In the genomic region with DNA sequence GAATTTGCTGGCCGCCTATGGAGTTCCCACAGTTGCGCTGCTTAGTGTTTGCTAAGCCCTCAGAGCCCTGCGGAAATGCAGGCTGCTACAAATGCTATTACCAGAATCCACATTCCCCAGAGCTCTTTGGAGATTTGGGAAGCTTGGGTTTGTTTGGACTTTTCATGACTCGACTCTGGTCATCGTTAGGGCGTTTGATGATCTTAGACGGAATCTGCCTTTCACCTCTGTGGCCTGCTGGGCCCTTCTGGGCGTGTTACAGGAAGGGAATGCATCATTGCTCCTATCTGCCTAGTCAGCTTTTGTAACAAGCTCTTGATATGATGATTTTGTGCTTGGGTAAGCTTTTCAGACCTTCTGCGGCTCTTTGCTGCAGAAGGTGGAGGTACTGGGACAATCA, we compare ENCODE assay signal across 21 cellular contexts. TPM values are rescaled to one million over a fixed set of nuclear protein-coding genes. Genes with fewer than 3 reads are reported as not detected.
DNase-seq lines count a peak whose midpoint lies in the region; ATAC-seq and TF ChIP-seq lines count a peak whose summit lies in the region.
"Had no signal": no experiment of that assay in that cellular context is flagged by ENCODE, and none has a peak within 500 bp of the region (broad histone marks: within the 10 kb centered on the region; RNA-seq: fewer than 3 reads in every experiment).

No MANE protein-coding gene starts in this region.

- H3K4me3 ChIP-seq in HUES48 (ENCODE audit: low read depth, low read length) (no peak overlapping the region), brain microvascular endothelial cell (ENCODE audit: low read depth, low read length) (no peak overlapping the region), body of pancreas (no peak overlapping the region)
- H3K4me3 ChIP-seq: stomach, vagina had no signal

- intact Hi-C loops in body of pancreas (cut with DNase I), result no loop called here

- H3K36me3 ChIP-seq in HUES48 (ENCODE audit: control insufficient read depth, insufficient read depth, low read length) (no peaks in the 10 kb centered on the region), brain microvascular endothelial cell (replicated peaks) (no peaks in the 10 kb centered on the region), body of pancreas (replicated peaks in 1 of 2; ENCODE audit: insufficient read depth in 1 of 2, low read depth in 2 of 2) (no peaks in the 10 kb centered on the region)
- H3K36me3 ChIP-seq: BE2C, stomach, vagina had no signal

- H3K9ac ChIP-seq in HUES48 (ENCODE audit: low read depth, low read length), result no peak overlapping the region

- in situ Hi-C loops in brain microvascular endothelial cell (cut with HindIII; ENCODE audit: low pct_ligation_motif_present, low sequenced_read_pairs), result no loop called here

- DNase-seq in brain microvascular endothelial cell (peak; percentile 22), islet precursor cell (peak; percentile 78), smooth muscle cell of the brain vasculature (ENCODE audit: low read depth, low spot score) (peak; percentile 52), NCI-H526 treated with DMSO at 0.1 percent for 48 hours (lab: John Stamatoyannopoulos, UW) (no peak), body of pancreas (no peak), OCI-M1 (lab: John Stamatoyannopoulos, UW) (no peak)
- DNase-seq: activated CD4-positive, alpha-beta T cell treated with anti-CD3 and anti-CD28 coated beads, Interleukin-2, amount 10 ng/mL, durations not matched to agents 7 days and 5 days; activated CD8-positive, alpha-beta memory T cell treated with anti-CD3 and anti-CD28 coated beads, Interleukin-2, amount 50 U/mL, for 48 hours; activated gamma-delta T cell treated with Interleukin-2 at 50 U/mL for 16 hours; BE2C; central memory CD4-positive, alpha-beta T cell; DMS 273 treated with DMSO at 0.1 percent for 48 hours; NCI-H1694 treated with DMSO at 0.1 percent for 48 hours; NK-92 treated with Interleukin-12 subunit alpha and Interleukin-12 subunit beta, amount 100 ng/mL, for 24 hours; occipital lobe; right cardiac atrium; stimulated activated CD4-positive, alpha-beta T cell treated with anti-CD3 and anti-CD28 coated beads, Interleukin-2, amount 100 ng/mL, for 48 hours; stomach had no signal

- H3K9me3 ChIP-seq in HUES48 (ENCODE audit: control insufficient read depth, insufficient read depth, low read length) (no peaks in the 10 kb centered on the region), body of pancreas (no peaks in the 10 kb centered on the region)
- H3K9me3 ChIP-seq: BE2C, stomach, vagina had no signal

- H3K27me3 ChIP-seq in HUES48 (ENCODE audit: control insufficient read depth, insufficient read depth, low read length) (no peaks in the 10 kb centered on the region), brain microvascular endothelial cell (replicated peaks) (peaks cover 6% of the 10 kb centered on the region), body of pancreas (no peaks in the 10 kb centered on the region)
- H3K27me3 ChIP-seq: vagina had no signal

- TF ChIP-seq CTCF in brain microvascular endothelial cell (IDR thresholded peaks at IDR 0.05; ENCODE audit: low read depth, low read length, missing control alignments) (no peak), body of pancreas (IDR thresholded peaks at IDR 0.05) (no peak)

- no peak for TF ChIP-seq POLR2A in body of pancreas (IDR thresholded peaks at IDR 0.05)

- no peaks in the 10 kb centered on the region for H3K4me1 ChIP-seq in HUES48 (ENCODE audit: control insufficient read depth, insufficient read depth, low read length)
- H3K4me1 ChIP-seq in body of pancreas, result no peaks in the 10 kb centered on the region
- H3K4me1 ChIP-seq: BE2C, stomach had no signal

- WGBS in body of pancreas, 2 donors, result 65 to 69% methylated on average over 4 to 9 of the region's 9 CpGs

- H3K27ac ChIP-seq in HUES48 (ENCODE audit: low read depth, low read length) (peak overlapping the region; percentile 72), brain microvascular endothelial cell (no peak overlapping the region), body of pancreas (no peak overlapping the region)
- H3K27ac ChIP-seq: stomach, vagina had no signal

- no peak for ATAC-seq in body of pancreas
- ATAC-seq: left lobe of liver, right cardiac atrium had no signal

RNA-seq across cellular contexts. Expression of a gene that starts 50.8 kb away (rescaled TPM):
- 1 to 10 TPM in 1 of 2 donors, under 1 TPM in 1; 0.52 to 3.6 TPM for total RNA-seq in body of pancreas
- total RNA-seq: activated CD4-positive, alpha-beta T cell treated with anti-CD3 and anti-CD28 coated beads, Interleukin-2, amount 10 ng/mL, durations not matched to agents 7 days and 5 days had no signal

Comparison
In these comparisons a context has a peak if more than half of its experiments do, and no peak if none do; other contexts are left out.
1. DNase-seq: peak in brain microvascular endothelial cell (single experiment), islet precursor cell (single experiment) and smooth muscle cell of the brain vasculature (single experiment); none in NCI-H526 treated with DMSO at 0.1 percent for 48 hours (single experiment), body of pancreas (0 of 4) and OCI-M1 (single experiment).